9 cellular contexts compared by ENCODE assay signal in the genomic region with DNA sequence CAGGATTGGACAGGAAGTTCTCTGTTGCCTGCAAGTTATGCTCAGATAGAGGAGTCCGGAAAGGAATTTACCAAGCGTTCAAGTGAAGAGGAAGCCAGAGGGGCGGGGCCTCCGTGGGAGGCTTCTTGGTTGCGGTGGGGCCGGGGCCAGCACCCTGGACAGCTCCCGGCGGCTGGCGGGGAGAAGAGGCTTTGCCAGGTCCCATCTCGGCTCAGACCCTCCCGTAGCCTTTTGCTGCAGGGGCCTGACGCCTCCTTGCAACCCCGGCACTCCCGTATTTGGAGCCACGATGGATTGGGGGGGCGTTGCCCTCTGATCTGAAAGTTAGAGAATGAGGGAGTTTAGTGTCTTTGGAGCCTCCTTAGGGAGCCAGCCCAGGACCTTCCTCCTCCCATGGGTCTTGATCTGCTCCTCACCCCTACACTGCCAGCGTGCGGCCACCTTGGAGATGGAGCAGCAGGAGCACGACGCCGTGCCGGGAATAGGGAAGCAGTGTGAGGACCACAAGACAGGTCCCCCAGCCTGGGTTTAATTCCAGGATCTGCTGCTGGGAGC. TPM values are rescaled to one million over a fixed set of nuclear protein-coding genes. Genes with fewer than 3 reads are reported as not detected.
DNase-seq lines count a peak whose midpoint lies in the region; ATAC-seq and TF ChIP-seq lines count a peak whose summit lies in the region.
"Had no signal": no experiment of that assay in that cellular context is flagged by ENCODE, and none has a peak within 500 bp of the region (broad histone marks: within the 10 kb centered on the region; RNA-seq: fewer than 3 reads in every experiment).

No MANE protein-coding gene starts in this region.

- no peaks in the 10 kb centered on the region for H3F3A ChIP-seq in PC-9 (ENCODE audit: insufficient read depth, low read depth)

- H3K36me3 ChIP-seq in PC-9 (ENCODE audit: low read depth) (no peaks in the 10 kb centered on the region), heart left ventricle (no peaks in the 10 kb centered on the region)

- intact Hi-C loops in PC-9 (cut with micrococcal nuclease; ENCODE audit: unreplicated experiment) (loop anchor here (10.0 kb wide), 1 partner anchor 158 kb away; the partner anchor contains the start of gene OGDHL), heart left ventricle (cut with DNase I) (loop anchor here in 1 of 10 donors (10.0 kb wide), 1 partner anchor 148 kb away; no protein-coding TSS in a partner anchor)

- H3K27ac ChIP-seq in PC-9: no peak overlapping the region
- no peak overlapping the region for H3K27ac ChIP-seq in heart left ventricle

- H3K4me3 ChIP-seq in PC-9: no peak overlapping the region
- no peak overlapping the region for H3K4me3 ChIP-seq in heart left ventricle
- no peak overlapping the region for H3K4me3 ChIP-seq in skeletal muscle cell (ENCODE audit: low read depth, low read length)

- H3K9me3 ChIP-seq in PC-9 (ENCODE audit: insufficient read depth, low read depth) (no peaks in the 10 kb centered on the region), heart left ventricle (no peaks in the 10 kb centered on the region)

- H2AFZ ChIP-seq in PC-9: no peak overlapping the region

- no TSS peak for BruUV-seq in PC-9 (replicated peaks; lab: Mats Ljungman, UMichigan)

- no peaks in the 10 kb centered on the region for H3K9me2 ChIP-seq in PC-9 (ENCODE audit: insufficient read depth)

- ATAC-seq in heart left ventricle (peak; percentile 66 to 83 (median 75)), GM18867 (IDR thresholded peaks at IDR 0.05; ENCODE audit: unreplicated experiment) (no peak)

- no peaks in the 10 kb centered on the region; the same call in 1 of the 2 replicates for H4K20me1 ChIP-seq in PC-9 (ENCODE audit: insufficient read depth)

- no peak for TF ChIP-seq CTCF in PC-9 (conservative IDR thresholded peaks at IDR 0.05)
- no peak for TF ChIP-seq CTCF in heart left ventricle (IDR thresholded peaks at IDR 0.05)

- H3K4me1 ChIP-seq in PC-9 (replicated peaks; ENCODE audit: insufficient read depth): no peaks in the 10 kb centered on the region
- peaks cover 0 to 41% (median 4%) of the 10 kb centered on the region in 12 donors for H3K4me1 ChIP-seq in heart left ventricle

- no peak for TF ChIP-seq POLR2A in heart left ventricle (IDR thresholded peaks at IDR 0.05)

- CTCF ChIA-PET in HEK293T (lab: Yijun Ruan, JAX): interaction anchor here (0.7 kb wide), 1 partner anchor 14 kb away, joined by 3 read pairs; no protein-coding TSS in a partner anchor
- CTCF ChIA-PET in PC-9 (lab: Charles Lee): no interaction called here

- POLR2A ChIA-PET in HEK293T (lab: Yijun Ruan, JAX): no interaction called here
- POLR2A ChIA-PET in PC-9 (lab: Charles Lee; ENCODE audit: unreplicated experiment): no interaction called here

- no peak overlapping the region for H3K4me2 ChIP-seq in PC-9

- WGBS in heart left ventricle, 4 donors: 1 to 3% (median 2%) methylated on average over 22 of the region's 22 CpGs

- H3K79me2 ChIP-seq in PC-9 (ENCODE audit: low read depth): no peaks in the 10 kb centered on the region

- DNase-seq in EL (peak; percentile 85), HEK293T (ENCODE audit: extremely low spot score) (peak; percentile 83), PC-9 (peak; percentile 46 to 75), heart left ventricle (peak; percentile 56 to 87 (median 72)), skeletal muscle cell (ENCODE audit: low read depth) (peak; percentile 22), NCI-H2081 treated with DMSO at 0.1 percent for 48 hours (lab: John Stamatoyannopoulos, UW) (no peak)
- DNase-seq in activated effector memory CD4-positive, alpha-beta T cell treated with anti-CD3 and anti-CD28 coated beads, Interleukin-2, amount 50 U/mL, for 16 hours: peak; percentile 83

- H3K27me3 ChIP-seq in PC-9 (ENCODE audit: insufficient read depth, low read depth) (peaks cover 14% of the 10 kb centered on the region; the same call in 1 of the 2 replicates), heart left ventricle (peaks cover 25 to 75% (median 49%) of the 10 kb centered on the region in 9 donors)

TF ChIP-seq in HEK293T, 16 proteins besides CTCF, POLR2A, EP300 and RAD21:
- TF ChIP-seq FOXK2 (IDR thresholded peaks at IDR 0.05) (no peak), SUZ12 (IDR thresholded peaks at IDR 0.05) (no peak), LEF1 (IDR thresholded peaks at IDR 0.05; ENCODE audit: borderline replicate concordance) (no peak), BHLHE40 (IDR thresholded peaks at IDR 0.05; ENCODE audit: borderline replicate concordance) (no peak), TARDBP (IDR thresholded peaks at IDR 0.05) (no peak), FOXM1 (IDR thresholded peaks at IDR 0.05; ENCODE audit: borderline replicate concordance) (no peak), ZNF384 (IDR thresholded peaks at IDR 0.05) (no peak), CTBP1 (IDR thresholded peaks at IDR 0.05; ENCODE audit: borderline replicate concordance) (no peak), ELF4 (IDR thresholded peaks at IDR 0.05) (no peak), SP1 (IDR thresholded peaks at IDR 0.05) (no peak), FOXA1 (IDR thresholded peaks at IDR 0.05) (no peak), ARNT (IDR thresholded peaks at IDR 0.05) (no peak), NFRKB (IDR thresholded peaks at IDR 0.05) (no peak), HDGF (IDR thresholded peaks at IDR 0.05; ENCODE audit: borderline replicate concordance) (no peak), L3MBTL2 (conservative IDR thresholded peaks at IDR 0.05) (no peak)
- TF ChIP-seq, protein P1, sequence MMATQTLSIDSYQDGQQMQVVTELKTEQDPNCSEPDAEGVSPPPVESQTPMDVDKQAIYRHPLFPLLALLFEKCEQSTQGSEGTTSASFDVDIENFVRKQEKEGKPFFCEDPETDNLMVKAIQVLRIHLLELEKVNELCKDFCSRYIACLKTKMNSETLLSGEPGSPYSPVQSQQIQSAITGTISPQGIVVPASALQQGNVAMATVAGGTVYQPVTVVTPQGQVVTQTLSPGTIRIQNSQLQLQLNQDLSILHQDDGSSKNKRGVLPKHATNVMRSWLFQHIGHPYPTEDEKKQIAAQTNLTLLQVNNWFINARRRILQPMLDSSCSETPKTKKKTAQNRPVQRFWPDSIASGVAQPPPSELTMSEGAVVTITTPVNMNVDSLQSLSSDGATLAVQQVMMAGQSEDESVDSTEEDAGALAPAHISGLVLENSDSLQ (IDR thresholded peaks at IDR 0.05): no peak

RNA-seq across cellular contexts. Expression of gene SLC18A3, which starts 3.1 kb away (rescaled TPM):
- total RNA-seq in PC-9 (2021) (not detected in 2 replicates), heart left ventricle (not detected)
- polyA plus RNA-seq in heart left ventricle: not detected
- total RNA-seq: skeletal muscle tissue had no signal

RNA-seq across cellular contexts. Expression of gene CHAT, which starts 6.8 kb away (rescaled TPM):
- total RNA-seq in PC-9 (2021): not detected in 2 replicates
- not detected for total RNA-seq in heart left ventricle
- polyA plus RNA-seq in heart left ventricle: not detected
- total RNA-seq: skeletal muscle tissue had no signal
